13 cellular contexts compared by ENCODE assay signal in genomic region chr6:3517350-3517749, GRCh38.
DNase-seq lines count a peak whose midpoint lies in the region; ATAC-seq, FAIRE-seq and TF ChIP-seq lines count a peak whose summit lies in the region.
"Had no signal": no experiment of that assay in that cellular context is flagged by ENCODE, and none has a peak within 500 bp of the region (broad histone marks: within the 10 kb centered on the region; RNA-seq: fewer than 3 reads in every experiment).

No MANE protein-coding gene starts in this region.

- peaks cover 0 to 2% (median 0%) of the 10 kb centered on the region in 3 donors for H3K27me3 ChIP-seq in psoas muscle (ENCODE audit: insufficient read depth in 3 of 3, low read length in 2 of 3)

- FAIRE-seq in frontal cortex (lab: Jason Lieb, UNC) = no peak
- FAIRE-seq: islet of Langerhans had no signal

- WGBS in psoas muscle, 3 donors = 53 to 57% (median 54%) methylated on average over 6 of the region's 6 CpGs

- H3K9me3 ChIP-seq in psoas muscle = no peaks in the 10 kb centered on the region

- H3K27ac ChIP-seq in epithelial cell of prostate (peak overlapping the region; percentile 54), psoas muscle (no peak overlapping the region)

- no peak for TF ChIP-seq CTCF in psoas muscle (IDR thresholded peaks at IDR 0.05)

- no peaks in the 10 kb centered on the region for H3K4me1 ChIP-seq in psoas muscle

- intact Hi-C loops in psoas muscle (cut with DNase I) = loop anchor here in 1 of 2 donors (10.0 kb wide), 1 partner anchor 233 kb away; no protein-coding TSS in a partner anchor

- H3K36me3 ChIP-seq in psoas muscle (ENCODE audit: insufficient read depth in 1 of 2, low read depth in 1 of 2) = no peaks in the 10 kb centered on the region

- DNase-seq in EL (peak; percentile 92), NCI-H524 treated with DMSO at 0.1 percent for 48 hours (lab: John Stamatoyannopoulos, UW) (peak; percentile 64), epithelial cell of prostate (ENCODE audit: low read depth, low spot score) (peak; percentile 81), psoas muscle (no peak), frontal cortex (ENCODE audit: low spot score in 2 of 2) (no peak), islet precursor cell (no peak)
- DNase-seq: activated CD4-positive, alpha-beta T cell treated with anti-CD3 and anti-CD28 coated beads, Interleukin-2, amount 50 U/mL, for 48 hours; activated naive CD4-positive, alpha-beta T cell treated with anti-CD3 and anti-CD28 coated beads for 36 hours; NCI-H446 treated with DMSO at 0.1 percent for 48 hours; nephron progenitor cell had no signal

- ATAC-seq in psoas muscle (peak; percentile 13 to 51 (median 24)), GM18907 (IDR thresholded peaks at IDR 0.05; ENCODE audit: unreplicated experiment) (no peak), HG03159 (IDR thresholded peaks at IDR 0.05; ENCODE audit: unreplicated experiment) (no peak)

- H3K4me3 ChIP-seq in psoas muscle = no peak overlapping the region

Comparison
In these comparisons a context has a peak if more than half of its experiments do, and no peak if none do; other contexts are left out.
1. DNase-seq: peak in EL (single experiment), NCI-H524 treated with DMSO at 0.1 percent for 48 hours (single experiment) and epithelial cell of prostate (single experiment); none in psoas muscle (0 of 2), frontal cortex (0 of 2) and islet precursor cell (single experiment).
2. ATAC-seq: peak in psoas muscle (4 of 4); none in GM18907 (single experiment) and HG03159 (single experiment).